Comparison of ENCODE assay signal across 8 cellular contexts in genomic region chr12:55931780-55932545, GRCh38. TPM values are rescaled to one million over a fixed set of nuclear protein-coding genes. Genes with fewer than 3 reads are reported as not detected.
A peak's percentile ranks its signal among the peaks of the same experiment; 100 is the strongest.
DNase-seq lines count a peak whose midpoint lies in the region; ATAC-seq and TF ChIP-seq lines count a peak whose summit lies in the region.

No MANE protein-coding gene starts in this region.

- WGBS in mesenchymal stem cell: 2% methylated on average over 48 of the region's 60 CpGs

- H3K27me3 ChIP-seq in BLaER1 treated with 17β-estradiol and CSF1 and Interleukin-3, amounts not matched to agents 10 nM and 100 nM: no peaks in the 10 kb centered on the region
- H3K27me3 ChIP-seq in mesenchymal stem cell (ENCODE audit: control insufficient read depth in 1 of 2, insufficient read depth in 1 of 2, low read length in 2 of 2): no peaks in the 10 kb centered on the region

- ATAC-seq in WTC11 (peak; percentile 8), HG02973 (IDR thresholded peaks at IDR 0.05; ENCODE audit: unreplicated experiment) (no peak)

- peak overlapping the region; percentile 34 to 76 for H3K18ac ChIP-seq in mesenchymal stem cell (ENCODE audit: low read depth in 1 of 2, low read length in 2 of 2)

- H3K9me3 ChIP-seq in BLaER1 treated with 17β-estradiol and CSF1 and Interleukin-3, amounts not matched to agents 10 nM and 100 nM (replicated peaks in 1 of 11): no peaks in the 10 kb centered on the region
- H3K9me3 ChIP-seq in mesenchymal stem cell (ENCODE audit: control insufficient read depth, low read length): no peaks in the 10 kb centered on the region

- no peak overlapping the region for H3K14ac ChIP-seq in mesenchymal stem cell (ENCODE audit: low read length in 2 of 2)

- TF ChIP-seq CTCF in HFF-Myc (IDR thresholded peaks at IDR 0.05; ENCODE audit: low read depth, low read length, missing control alignments) (no peak), WTC11 (IDR thresholded peaks at IDR 0.05) (no peak), endothelial cell (IDR thresholded peaks at IDR 0.05; ENCODE audit: unreplicated experiment) (no peak)

- peak overlapping the region; percentile 10 to 31 for H2BK12ac ChIP-seq in mesenchymal stem cell (ENCODE audit: low read length in 2 of 2)

- H4K20me1 ChIP-seq in BLaER1 treated with 17β-estradiol and CSF1 and Interleukin-3, amounts not matched to agents 10 nM and 100 nM: peaks cover 0 to 36% (median 0%) of the 10 kb centered on the region in 11 experiments; a peak in 6 of 22 replicates

- H3K4me1 ChIP-seq in BLaER1 treated with 17β-estradiol and CSF1 and Interleukin-3, amounts not matched to agents 10 nM and 100 nM: peaks cover 51 to 74% (median 66%) of the 10 kb centered on the region in 10 experiments
- H3K4me1 ChIP-seq in mesenchymal stem cell (ENCODE audit: control insufficient read depth, insufficient read depth, low read depth, low read length): peaks cover 19% of the 10 kb centered on the region

- H2BK5ac ChIP-seq in mesenchymal stem cell (ENCODE audit: low read depth, low read length, poor library complexity, severe bottlenecking): no peak overlapping the region

- peak overlapping the region; percentile 12 to 88 for H3K4ac ChIP-seq in mesenchymal stem cell (ENCODE audit: low read depth in 1 of 2, low read length in 2 of 2)

- CTCF ChIA-PET in WTC11 (lab: Charles Lee): interaction anchor here (0.5 to 4.9 kb wide), 13 partner anchors 8 to 1336 kb away, joined by 3 to 40 read pairs (median 4); partner anchors contain the start of genes DNAJC14, ORMDL2, RAB5B and SARNP

- POLR2A ChIA-PET in WTC11 (lab: Charles Lee): interaction anchor here (1.1 to 1.5 kb wide), 3 partner anchors 42 to 102 kb away, joined by 3 to 5 read pairs (median 4); partner anchors contain the start of genes DNAJC14 and RAB5B

- peak overlapping the region; percentile 90 to 100 (median 97) for H3K4me2 ChIP-seq in BLaER1 treated with 17β-estradiol and CSF1 and Interleukin-3, amounts not matched to agents 10 nM and 100 nM
- peak overlapping the region; percentile 97 for H3K4me2 ChIP-seq in mesenchymal stem cell (ENCODE audit: low read length, poor library complexity, severe bottlenecking)

- peak overlapping the region; percentile 77 to 97 (median 90) for H3K9ac ChIP-seq in BLaER1 treated with 17β-estradiol and CSF1 and Interleukin-3, amounts not matched to agents 10 nM and 100 nM
- H3K9ac ChIP-seq in mesenchymal stem cell (ENCODE audit: low read length): peak overlapping the region; percentile 90

- H2BK120ac ChIP-seq in mesenchymal stem cell (ENCODE audit: low read depth, low read length): peak overlapping the region; percentile 39

- H3K4me3 Mint-ChIP-seq in WTC11 (peak overlapping the region; percentile 85), endothelial cell (ENCODE audit: unreplicated experiment) (peak overlapping the region; percentile 93)

- H3K27ac ChIP-seq in BLaER1 treated with 17β-estradiol and CSF1 and Interleukin-3, amounts not matched to agents 10 nM and 100 nM: peak overlapping the region; percentile 71 to 97 (median 91)
- H3K27ac ChIP-seq in mesenchymal stem cell (ENCODE audit: low read length, poor library complexity, severe bottlenecking) (peak overlapping the region; percentile 46), temporal lobe (ENCODE audit: low read depth, low read length) (peak overlapping the region; percentile 69)

- H3K27ac Mint-ChIP-seq in WTC11: peak overlapping the region; percentile 90
- peak overlapping the region; percentile 4 for H3K27ac Mint-ChIP-seq in endothelial cell (ENCODE audit: unreplicated experiment)

- H2AK5ac ChIP-seq in mesenchymal stem cell (ENCODE audit: low read length, severe bottlenecking): no peak overlapping the region

- H4K91ac ChIP-seq in mesenchymal stem cell (ENCODE audit: low read length): peak overlapping the region; percentile 84

- peak overlapping the region in 1 of 2 experiments; percentile 65 for H3K23ac ChIP-seq in mesenchymal stem cell (ENCODE audit: low read length in 2 of 2)

- H3K36me3 Mint-ChIP-seq in WTC11: peaks cover 4% of the 10 kb centered on the region; the same call in 1 of the 2 replicates
- peaks cover 4% of the 10 kb centered on the region for H3K36me3 Mint-ChIP-seq in endothelial cell (ENCODE audit: low read depth, unreplicated experiment)

- H4K8ac ChIP-seq in mesenchymal stem cell (ENCODE audit: low read length): peak overlapping the region; percentile 69

- peaks cover 7 to 26% (median 10%) of the 10 kb centered on the region in 11 experiments; a peak in 20 of 22 replicates for H3K36me3 ChIP-seq in BLaER1 treated with 17β-estradiol and CSF1 and Interleukin-3, amounts not matched to agents 10 nM and 100 nM
- peaks cover 0 to 3% of the 10 kb centered on the region in 2 experiments for H3K36me3 ChIP-seq in mesenchymal stem cell (ENCODE audit: control insufficient read depth in 1 of 2, insufficient read depth in 2 of 2, low read depth in 1 of 2, low read length in 2 of 2)

- peaks cover 19% of the 10 kb centered on the region for H3K79me1 ChIP-seq in mesenchymal stem cell (replicated peaks; ENCODE audit: low read length, poor library complexity, severe bottlenecking)

- H3K27me3 Mint-ChIP-seq in WTC11 (ENCODE audit: low read depth) (peaks cover 58% of the 10 kb centered on the region), endothelial cell (ENCODE audit: unreplicated experiment) (peaks cover 23% of the 10 kb centered on the region)

- H3K4me3 ChIP-seq in BLaER1 treated with 17β-estradiol and CSF1 and Interleukin-3, amounts not matched to agents 10 nM and 100 nM: peak overlapping the region; percentile 67 to 89 (median 79)
- peak overlapping the region; percentile 68 for H3K4me3 ChIP-seq in HFF-Myc (replicated peaks; ENCODE audit: low read depth, low read length)
- H3K4me3 ChIP-seq in mesenchymal stem cell (ENCODE audit: insufficient read depth in 1 of 2, low read depth in 1 of 2, low read length in 2 of 2): peak overlapping the region; percentile 65 to 84

- H3K4me1 Mint-ChIP-seq in WTC11: peaks cover 35% of the 10 kb centered on the region
- H3K4me1 Mint-ChIP-seq in endothelial cell (ENCODE audit: unreplicated experiment): peaks cover 42% of the 10 kb centered on the region

- peak overlapping the region; percentile 71 for H2BK15ac ChIP-seq in mesenchymal stem cell (ENCODE audit: low read depth, poor library complexity, severe bottlenecking)

- H2AFZ ChIP-seq in mesenchymal stem cell (ENCODE audit: low read depth, low read length): peak overlapping the region; percentile 1

- H3K9me3 Mint-ChIP-seq in WTC11: no peaks in the 10 kb centered on the region
- H3K9me3 Mint-ChIP-seq in endothelial cell (ENCODE audit: unreplicated experiment): no peaks in the 10 kb centered on the region

- DNase-seq in HFF-Myc (ENCODE audit: extremely low read depth, low read depth) (no peak), WTC11 (ENCODE audit: low spot score) (peak; percentile 65), endothelial cell (ENCODE audit: low spot score) (peak; percentile 34), mesenchymal stem cell (peak; percentile 60), putamen (ENCODE audit: low spot score) (no peak)

TF ChIP-seq in WTC11, 78 proteins besides CTCF, POLR2A, EP300 and RAD21:
- TF ChIP-seq ZNF671 (CRISPR knock-in tag; IDR thresholded peaks at IDR 0.05): no peak
- TF ChIP-seq CREM (CRISPR knock-in tag; IDR thresholded peaks at IDR 0.05): 0 out of 2 replicates have a peak, but pooled peaks have one; percentile 24
TF ChIP-seq in WTC11: peak in this region for 1.

RNA-seq across cellular contexts. Expression of gene DGKA, which starts 1.0 kb away (rescaled TPM):
- 19.8 to 25.5 TPM (median 23.6 TPM) in 3 replicates for total RNA-seq in WTC11 (2021)
- 70.1 TPM for total RNA-seq in endothelial cell (ENCODE audit: unreplicated experiment)
- polyA plus RNA-seq in mesenchymal stem cell (2013, experiment 1 of 2): 32.7 TPM
- 33.5 TPM for polyA plus RNA-seq in mesenchymal stem cell (2013, experiment 2 of 2)
- total RNA-seq in temporal lobe: 12.3 TPM

RNA-seq across cellular contexts. Expression of gene PYM1, which starts 4.3 kb away (rescaled TPM):
- total RNA-seq in WTC11 (2021) (55.5 to 61.7 TPM (median 57.3 TPM) in 3 replicates), endothelial cell (ENCODE audit: unreplicated experiment) (58.6 TPM), temporal lobe (13.8 TPM)
- polyA plus RNA-seq in mesenchymal stem cell (2013, experiment 1 of 2): 26.1 TPM
- 29.0 TPM for polyA plus RNA-seq in mesenchymal stem cell (2013, experiment 2 of 2)

RNA-seq across cellular contexts. Expression of gene PMEL, which starts 33.9 kb away (rescaled TPM):
- 72.2 to 86.5 TPM (median 79.3 TPM) in 3 replicates for total RNA-seq in WTC11 (2021)
- 136 TPM for total RNA-seq in endothelial cell (ENCODE audit: unreplicated experiment)
- 0.26 TPM for polyA plus RNA-seq in mesenchymal stem cell (2013, experiment 1 of 2)
- 0.81 TPM for polyA plus RNA-seq in mesenchymal stem cell (2013, experiment 2 of 2)
- total RNA-seq in temporal lobe: 0.49 TPM

RNA-seq across cellular contexts. Expression of gene CDK2, which starts 34.7 kb away (rescaled TPM):
- total RNA-seq in WTC11 (2021) (37.6 to 44.1 TPM (median 43.1 TPM) in 3 replicates), endothelial cell (ENCODE audit: unreplicated experiment) (43.0 TPM), temporal lobe (3.9 TPM)
- polyA plus RNA-seq in mesenchymal stem cell (2013, experiment 1 of 2): 24.1 TPM
- polyA plus RNA-seq in mesenchymal stem cell (2013, experiment 2 of 2): 20.7 TPM

RNA-seq across cellular contexts. Expression of gene RAB5B, which starts 41.9 kb away (rescaled TPM):
- total RNA-seq in WTC11 (2021) (55.0 to 65.8 TPM (median 64.3 TPM) in 3 replicates), endothelial cell (ENCODE audit: unreplicated experiment) (130 TPM), temporal lobe (47.9 TPM)
- 108 TPM for polyA plus RNA-seq in mesenchymal stem cell (2013, experiment 1 of 2)
- 107 TPM for polyA plus RNA-seq in mesenchymal stem cell (2013, experiment 2 of 2)

Comparison
In these comparisons a context has a peak if more than half of its experiments do, and no peak if none do; other contexts are left out.
1. DNase-seq: peak in WTC11 (single experiment), endothelial cell (single experiment) and mesenchymal stem cell (single experiment); none in HFF-Myc (single experiment) and putamen (single experiment).
2. RNA of gene PMEL, which starts 33.9 kb away (total RNA-seq): 136 TPM in endothelial cell (single experiment) and 72.2 to 86.5 TPM in WTC11; 0.49 TPM in temporal lobe (single experiment); every median in the first group is over 10 times any median in the second.
3. Peak in every context shown above with its lines, with median percentiles within 50 percentile points of each other: H3K27ac ChIP-seq and H3K4me3 ChIP-seq.